1 cellular context compared by ENCODE assay signal in the genomic region with DNA sequence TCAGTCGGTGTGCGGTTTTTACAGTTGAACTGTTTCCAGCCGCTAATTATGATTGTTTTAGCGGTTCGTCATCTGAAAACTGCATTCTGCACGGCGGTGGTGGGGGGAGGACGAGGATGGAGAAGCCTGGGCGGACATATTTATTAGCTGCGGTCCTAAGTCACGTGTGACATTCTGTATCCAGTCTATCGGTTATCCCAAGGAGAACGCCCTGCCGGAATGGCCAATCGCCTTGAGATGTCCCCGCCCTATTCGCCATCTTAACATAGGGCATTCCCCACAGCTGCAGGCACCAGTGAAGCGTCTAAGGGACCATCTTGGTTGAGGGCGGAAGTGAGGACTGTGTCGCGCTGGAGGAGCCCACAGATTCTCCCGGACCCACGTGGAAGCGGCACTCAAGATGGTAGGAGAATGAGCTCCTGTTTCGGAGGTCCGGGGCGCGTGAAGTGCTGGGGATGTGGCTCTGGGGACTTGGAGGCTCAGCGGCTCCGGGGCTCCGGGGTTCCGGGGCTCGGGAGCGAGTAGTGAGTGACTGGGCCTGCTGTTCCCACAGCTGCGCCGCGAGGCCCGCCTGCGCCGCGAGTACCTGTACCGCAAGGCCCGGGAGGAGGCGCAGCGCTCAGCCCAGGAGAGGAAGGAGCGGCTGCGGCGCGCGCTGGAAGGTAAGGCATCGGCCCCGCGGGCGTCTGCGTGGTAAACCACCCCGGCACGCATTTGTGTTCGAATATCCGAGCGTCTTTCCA.
TF ChIP-seq lines count a peak whose summit lies in the region.

A gene with protein sequence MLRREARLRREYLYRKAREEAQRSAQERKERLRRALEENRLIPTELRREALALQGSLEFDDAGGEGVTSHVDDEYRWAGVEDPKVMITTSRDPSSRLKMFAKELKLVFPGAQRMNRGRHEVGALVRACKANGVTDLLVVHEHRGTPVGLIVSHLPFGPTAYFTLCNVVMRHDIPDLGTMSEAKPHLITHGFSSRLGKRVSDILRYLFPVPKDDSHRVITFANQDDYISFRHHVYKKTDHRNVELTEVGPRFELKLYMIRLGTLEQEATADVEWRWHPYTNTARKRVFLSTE (plus strand): TSS at position 365 of the 743 bp plus-strand sequence. CDS start 36 bp downstream, at position 401.

TF ChIP-seq in HepG2, 621 proteins besides CTCF, POLR2A, EP300 and RAD21 (continued from another document and continues in another):
- TF ChIP-seq, protein P1, sequence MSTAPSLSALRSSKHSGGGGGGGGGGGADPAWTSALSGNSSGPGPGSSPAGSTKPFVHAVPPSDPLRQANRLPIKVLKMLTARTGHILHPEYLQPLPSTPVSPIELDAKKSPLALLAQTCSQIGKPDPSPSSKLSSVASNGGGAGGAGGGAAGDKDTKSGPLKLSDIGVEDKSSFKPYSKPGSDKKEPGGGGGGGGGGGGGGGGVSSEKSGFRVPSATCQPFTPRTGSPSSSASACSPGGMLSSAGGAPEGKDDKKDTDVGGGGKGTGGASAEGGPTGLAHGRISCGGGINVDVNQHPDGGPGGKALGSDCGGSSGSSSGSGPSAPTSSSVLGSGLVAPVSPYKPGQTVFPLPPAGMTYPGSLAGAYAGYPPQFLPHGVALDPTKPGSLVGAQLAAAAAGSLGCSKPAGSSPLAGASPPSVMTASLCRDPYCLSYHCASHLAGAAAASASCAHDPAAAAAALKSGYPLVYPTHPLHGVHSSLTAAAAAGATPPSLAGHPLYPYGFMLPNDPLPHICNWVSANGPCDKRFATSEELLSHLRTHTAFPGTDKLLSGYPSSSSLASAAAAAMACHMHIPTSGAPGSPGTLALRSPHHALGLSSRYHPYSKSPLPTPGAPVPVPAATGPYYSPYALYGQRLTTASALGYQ (CRISPR knock-in tag; IDR thresholded peaks at IDR 0.05), result peak; percentile 64; the same call in 1 of the 2 replicates
- TF ChIP-seq FOXP4 (CRISPR knock-in tag; IDR thresholded peaks at IDR 0.05) (peak; percentile 19; the same call in 1 of the 2 replicates), SIN3B (IDR thresholded peaks at IDR 0.05; ENCODE audit: low read length) (peak; percentile 19; the same call in 1 of the 2 replicates), ZNF792 (CRISPR knock-in tag; IDR thresholded peaks at IDR 0.05) (peak; percentile 55; the same call in 1 of the 2 replicates), PRDM4 (CRISPR knock-in tag; IDR thresholded peaks at IDR 0.05; ENCODE audit: borderline replicate concordance) (no peak), HOXA3 (CRISPR knock-in tag; IDR thresholded peaks at IDR 0.05) (peak; percentile 99), ZSCAN12 (CRISPR knock-in tag; IDR thresholded peaks at IDR 0.05) (peak; percentile 68; the same call in 1 of the 2 replicates), SAP130 (CRISPR knock-in tag; IDR thresholded peaks at IDR 0.05; ENCODE audit: low read depth) (peak; percentile 99), ZFP82 (CRISPR knock-in tag; IDR thresholded peaks at IDR 0.05; ENCODE audit: borderline replicate concordance) (peak; percentile 97), LBX2 (CRISPR knock-in tag; IDR thresholded peaks at IDR 0.05; ENCODE audit: borderline replicate concordance) (peak; percentile 27; the same call in 1 of the 2 replicates), KLF11 (CRISPR knock-in tag; IDR thresholded peaks at IDR 0.05) (peak; percentile 72; the same call in 1 of the 2 replicates), ZNF713 (CRISPR knock-in tag; IDR thresholded peaks at IDR 0.05) (no peak), SMAD3 (CRISPR knock-in tag; IDR thresholded peaks at IDR 0.05) (peak; percentile 81), THAP11 (CRISPR knock-in tag; IDR thresholded peaks at IDR 0.05) (peak; percentile 91), SRSF1 (optimal IDR thresholded peaks at IDR 0.05; ENCODE audit: low read depth, low read length) (peak; percentile 65), NFATC3 (CRISPR knock-in tag; IDR thresholded peaks at IDR 0.05) (no peak), ZNF333 (CRISPR knock-in tag; IDR thresholded peaks at IDR 0.05; ENCODE audit: borderline replicate concordance) (no peak; the same call in 1 of the 2 replicates), ZNF660 (CRISPR knock-in tag; IDR thresholded peaks at IDR 0.05; ENCODE audit: borderline replicate concordance, low read depth) (no peak), NONO (IDR thresholded peaks at IDR 0.05) (no peak), NONO (CRISPR knock-in tag; conservative IDR thresholded peaks at IDR 0.05) (peak; percentile 71), ZNF337 (CRISPR knock-in tag; IDR thresholded peaks at IDR 0.05; ENCODE audit: borderline replicate concordance, low read depth) (no peak), HCFC1 (IDR thresholded peaks at IDR 0.05; ENCODE audit: low read depth, low read length) (peak; percentile 92), ZNF883 (CRISPR knock-in tag; IDR thresholded peaks at IDR 0.05; ENCODE audit: not compliant biosample characterization) (peak; percentile 53), GABPB1 (CRISPR knock-in tag; IDR thresholded peaks at IDR 0.05) (peak; percentile 96), HNF4G (IDR thresholded peaks at IDR 0.05; ENCODE audit: borderline replicate concordance, low read depth, low read length) (no peak), HNF4G (CRISPR knock-in tag; IDR thresholded peaks at IDR 0.05; ENCODE audit: borderline replicate concordance, low read depth) (peak; percentile 89), TEF (CRISPR knock-in tag; IDR thresholded peaks at IDR 0.05) (no peak), ZNF816 (CRISPR knock-in tag; IDR thresholded peaks at IDR 0.05; ENCODE audit: borderline replicate concordance) (peak; percentile 83; the same call in 1 of the 2 replicates), ZNF83 (CRISPR knock-in tag; IDR thresholded peaks at IDR 0.05; ENCODE audit: borderline replicate concordance) (0 out of 2 replicates have a peak, but pooled peaks have one; percentile 85), ZNF430 (CRISPR knock-in tag; IDR thresholded peaks at IDR 0.05) (peak; percentile 96), TCF7L2 (IDR thresholded peaks at IDR 0.05; ENCODE audit: low read depth, low read length) (no peak), RXRB (CRISPR knock-in tag; IDR thresholded peaks at IDR 0.05; ENCODE audit: borderline replicate concordance) (peak; percentile 60; the same call in 1 of the 2 replicates), ZNF570 (CRISPR knock-in tag; IDR thresholded peaks at IDR 0.05; ENCODE audit: borderline replicate concordance) (no peak), ZNF580 (CRISPR knock-in tag; IDR thresholded peaks at IDR 0.05; ENCODE audit: borderline replicate concordance, low read depth) (peak; percentile 93; the same call in 1 of the 2 replicates), NCOA1 (CRISPR knock-in tag; IDR thresholded peaks at IDR 0.05) (0 out of 2 replicates have a peak, but pooled peaks have one; percentile 5), TP53 (CRISPR knock-in tag; conservative IDR thresholded peaks at IDR 0.05) (no peak), ZNF207 (IDR thresholded peaks at IDR 0.05; ENCODE audit: borderline replicate concordance) (no peak), CC2D1A (CRISPR knock-in tag; IDR thresholded peaks at IDR 0.05) (0 out of 2 replicates have a peak, but pooled peaks have one; percentile 52), RBM22 (optimal IDR thresholded peaks at IDR 0.05; ENCODE audit: low read length) (no peak), SRSF9 (IDR thresholded peaks at IDR 0.05; ENCODE audit: borderline replicate concordance, insufficient read depth, low read depth, low read length, poor library complexity, severe bottlenecking) (no peak), DR1 (CRISPR knock-in tag; IDR thresholded peaks at IDR 0.05) (no peak; the same call in 1 of the 2 replicates)
- TF ChIP-seq, protein P2, sequence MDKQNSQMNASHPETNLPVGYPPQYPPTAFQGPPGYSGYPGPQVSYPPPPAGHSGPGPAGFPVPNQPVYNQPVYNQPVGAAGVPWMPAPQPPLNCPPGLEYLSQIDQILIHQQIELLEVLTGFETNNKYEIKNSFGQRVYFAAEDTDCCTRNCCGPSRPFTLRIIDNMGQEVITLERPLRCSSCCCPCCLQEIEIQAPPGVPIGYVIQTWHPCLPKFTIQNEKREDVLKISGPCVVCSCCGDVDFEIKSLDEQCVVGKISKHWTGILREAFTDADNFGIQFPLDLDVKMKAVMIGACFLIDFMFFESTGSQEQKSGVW (CRISPR knock-in tag; IDR thresholded peaks at IDR 0.05; ENCODE audit: borderline replicate concordance), result no peak
- TF ChIP-seq, protein P3, sequence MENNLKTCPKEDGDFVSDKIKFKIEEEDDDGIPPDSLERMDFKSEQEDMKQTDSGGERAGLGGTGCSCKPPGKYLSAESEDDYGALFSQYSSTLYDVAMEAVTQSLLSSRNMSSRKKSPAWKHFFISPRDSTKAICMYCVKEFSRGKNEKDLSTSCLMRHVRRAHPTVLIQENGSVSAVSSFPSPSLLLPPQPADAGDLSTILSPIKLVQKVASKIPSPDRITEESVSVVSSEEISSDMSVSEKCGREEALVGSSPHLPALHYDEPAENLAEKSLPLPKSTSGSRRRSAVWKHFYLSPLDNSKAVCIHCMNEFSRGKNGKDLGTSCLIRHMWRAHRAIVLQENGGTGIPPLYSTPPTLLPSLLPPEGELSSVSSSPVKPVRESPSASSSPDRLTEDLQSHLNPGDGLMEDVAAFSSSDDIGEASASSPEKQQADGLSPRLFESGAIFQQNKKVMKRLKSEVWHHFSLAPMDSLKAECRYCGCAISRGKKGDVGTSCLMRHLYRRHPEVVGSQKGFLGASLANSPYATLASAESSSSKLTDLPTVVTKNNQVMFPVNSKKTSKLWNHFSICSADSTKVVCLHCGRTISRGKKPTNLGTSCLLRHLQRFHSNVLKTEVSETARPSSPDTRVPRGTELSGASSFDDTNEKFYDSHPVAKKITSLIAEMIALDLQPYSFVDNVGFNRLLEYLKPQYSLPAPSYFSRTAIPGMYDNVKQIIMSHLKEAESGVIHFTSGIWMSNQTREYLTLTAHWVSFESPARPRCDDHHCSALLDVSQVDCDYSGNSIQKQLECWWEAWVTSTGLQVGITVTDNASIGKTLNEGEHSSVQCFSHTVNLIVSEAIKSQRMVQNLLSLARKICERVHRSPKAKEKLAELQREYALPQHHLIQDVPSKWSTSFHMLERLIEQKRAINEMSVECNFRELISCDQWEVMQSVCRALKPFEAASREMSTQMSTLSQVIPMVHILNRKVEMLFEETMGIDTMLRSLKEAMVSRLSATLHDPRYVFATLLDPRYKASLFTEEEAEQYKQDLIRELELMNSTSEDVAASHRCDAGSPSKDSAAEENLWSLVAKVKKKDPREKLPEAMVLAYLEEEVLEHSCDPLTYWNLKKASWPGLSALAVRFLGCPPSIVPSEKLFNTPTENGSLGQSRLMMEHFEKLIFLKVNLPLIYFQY (CRISPR knock-in tag; IDR thresholded peaks at IDR 0.05; ENCODE audit: borderline replicate concordance), result peak; percentile 76
- TF ChIP-seq, protein P4, sequence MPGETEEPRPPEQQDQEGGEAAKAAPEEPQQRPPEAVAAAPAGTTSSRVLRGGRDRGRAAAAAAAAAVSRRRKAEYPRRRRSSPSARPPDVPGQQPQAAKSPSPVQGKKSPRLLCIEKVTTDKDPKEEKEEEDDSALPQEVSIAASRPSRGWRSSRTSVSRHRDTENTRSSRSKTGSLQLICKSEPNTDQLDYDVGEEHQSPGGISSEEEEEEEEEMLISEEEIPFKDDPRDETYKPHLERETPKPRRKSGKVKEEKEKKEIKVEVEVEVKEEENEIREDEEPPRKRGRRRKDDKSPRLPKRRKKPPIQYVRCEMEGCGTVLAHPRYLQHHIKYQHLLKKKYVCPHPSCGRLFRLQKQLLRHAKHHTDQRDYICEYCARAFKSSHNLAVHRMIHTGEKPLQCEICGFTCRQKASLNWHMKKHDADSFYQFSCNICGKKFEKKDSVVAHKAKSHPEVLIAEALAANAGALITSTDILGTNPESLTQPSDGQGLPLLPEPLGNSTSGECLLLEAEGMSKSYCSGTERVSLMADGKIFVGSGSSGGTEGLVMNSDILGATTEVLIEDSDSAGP (CRISPR knock-in tag; IDR thresholded peaks at IDR 0.05; ENCODE audit: borderline replicate concordance), result peak; percentile 83
